Comparison of ENCODE assay signal across 38 cellular contexts in the genomic region with DNA sequence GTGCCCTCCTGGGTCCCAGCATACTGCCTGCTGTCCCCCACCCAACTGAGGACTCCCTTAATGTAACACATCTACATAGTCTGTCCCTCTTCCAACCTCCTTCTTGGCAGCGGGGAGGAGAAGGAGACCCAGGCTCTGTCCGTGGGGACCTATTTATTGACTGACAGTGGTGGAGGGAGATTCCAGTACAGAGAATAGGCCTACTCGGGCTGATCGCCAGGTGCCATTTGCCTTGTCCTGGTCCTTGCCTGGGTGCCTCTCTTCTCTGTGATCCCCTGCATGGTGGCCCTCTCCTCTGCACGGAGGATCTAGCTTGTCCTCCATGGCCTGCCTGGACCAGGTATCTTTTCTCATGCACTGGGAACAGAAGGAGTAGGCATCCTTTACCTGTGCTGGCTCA. TPM values are rescaled to one million over a fixed set of nuclear protein-coding genes. Genes with fewer than 3 reads are reported as not detected.
"Had no signal": no experiment of that assay in that cellular context is flagged by ENCODE, and none has a peak within 500 bp of the region (broad histone marks: within the 10 kb centered on the region; RNA-seq: fewer than 3 reads in every experiment).

No MANE protein-coding gene starts in this region.

- H3K9me3 Mint-ChIP-seq: activated CD4-positive, alpha-beta memory T cell treated with anti-CD3 and anti-CD28 coated beads for 36 hours; activated CD4-positive, alpha-beta T cell treated with anti-CD3 and anti-CD28 coated beads, Interleukin-2, amount 10 ng/mL, durations not matched to agents 24 days and 14 days; activated naive CD4-positive, alpha-beta T cell treated with anti-CD3 and anti-CD28 coated beads for 36 hours; activated naive CD4-positive, alpha-beta T cell treated with anti-CD3 and anti-CD28 coated beads, Interleukin-2, amount 50 U/mL, for 72 hours; activated naive CD8-positive, alpha-beta T cell treated with anti-CD3 and anti-CD28 coated beads, Interleukin-2, amount 10 ng/mL, durations not matched to agents 7 days and 5 days; activated T-cell treated with anti-CD3 and anti-CD28 coated beads, Interleukin-2, amount 50 U/mL, for 4 hours; activated T-helper 17 cell treated with anti-CD3 and anti-CD28 coated beads, Interleukin-2, amount 50 U/mL, for 72 hours; central memory CD8-positive, alpha-beta T cell; effector memory CD8-positive, alpha-beta T cell had no signal

- H3K4me3 ChIP-seq: ascending aorta, breast epithelium, cardiac muscle cell, esophagus squamous epithelium, gastroesophageal sphincter had no signal

- H3K27ac ChIP-seq: ascending aorta, breast epithelium, cardiac muscle cell, epithelial cell of prostate, esophagus squamous epithelium, gastroesophageal sphincter had no signal

- H3K4me1 ChIP-seq: breast epithelium had no signal

- H3K4me3 Mint-ChIP-seq: activated CD4-positive, alpha-beta memory T cell treated with anti-CD3 and anti-CD28 coated beads for 36 hours; activated CD4-positive, alpha-beta T cell treated with anti-CD3 and anti-CD28 coated beads for 36 hours; activated CD4-positive, alpha-beta T cell treated with anti-CD3 and anti-CD28 coated beads, Interleukin-2, amount 10 ng/mL, durations not matched to agents 24 days and 14 days; activated CD8-positive, alpha-beta memory T cell treated with anti-CD3 and anti-CD28 coated beads, Interleukin-2, amount 10 ng/mL, durations not matched to agents 7 days and 5 days; activated CD8-positive, alpha-beta T cell treated with anti-CD3 and anti-CD28 coated beads, Interleukin-2, amount 10 ng/mL, durations not matched to agents 7 days and 5 days; activated naive CD4-positive, alpha-beta T cell treated with anti-CD3 and anti-CD28 coated beads for 36 hours; activated naive CD8-positive, alpha-beta T cell treated with anti-CD3 and anti-CD28 coated beads, Interleukin-2, amount 10 ng/mL, durations not matched to agents 7 days and 5 days; activated T-cell treated with anti-CD3 and anti-CD28 coated beads, Interleukin-2, amount 50 U/mL, for 4 hours; activated T-helper 17 cell treated with anti-CD3 and anti-CD28 coated beads, Interleukin-2, amount 50 U/mL, for 72 hours; brain; central memory CD8-positive, alpha-beta T cell; effector memory CD8-positive, alpha-beta T cell had no signal

- H3K9me3 ChIP-seq: ascending aorta, breast epithelium, esophagus squamous epithelium, gastroesophageal sphincter had no signal

- FAIRE-seq: colon, endometrium, endothelial cell of umbilical vein had no signal

- H3K36me3 Mint-ChIP-seq: activated CD4-positive, alpha-beta memory T cell treated with anti-CD3 and anti-CD28 coated beads for 36 hours; activated CD8-positive, alpha-beta memory T cell treated with anti-CD3 and anti-CD28 coated beads, Interleukin-2, amount 10 ng/mL, durations not matched to agents 7 days and 5 days; activated naive CD4-positive, alpha-beta T cell treated with anti-CD3 and anti-CD28 coated beads, Interleukin-2, amount 50 U/mL, for 72 hours; activated naive CD8-positive, alpha-beta T cell treated with anti-CD3 and anti-CD28 coated beads, Interleukin-2, amount 10 ng/mL, durations not matched to agents 7 days and 5 days; brain had no signal

- H3K36me3 ChIP-seq: ascending aorta, breast epithelium, cardiac muscle cell, esophagus squamous epithelium, gastroesophageal sphincter had no signal

- H3K27me3 ChIP-seq: ascending aorta, breast epithelium had no signal

- DNase-seq: activated CD4-positive, alpha-beta memory T cell treated with anti-CD3 and anti-CD28 coated beads for 36 hours; activated CD4-positive, alpha-beta T cell treated with anti-CD3 and anti-CD28 coated beads for 36 hours; activated CD4-positive, alpha-beta T cell treated with anti-CD3 and anti-CD28 coated beads, Interleukin-2, amount 10 ng/mL, durations not matched to agents 24 days and 14 days; activated CD4-positive, CD25-positive, alpha-beta regulatory T cell; activated CD4-positive, CD25-positive, alpha-beta regulatory T cell treated with anti-CD3 and anti-CD28 coated beads, Interleukin-2, amount 50 U/mL, for 72 hours; activated CD8-positive, alpha-beta memory T cell treated with anti-CD3 and anti-CD28 coated beads, Interleukin-2, amount 10 ng/mL, durations not matched to agents 7 days and 5 days; activated CD8-positive, alpha-beta T cell treated with anti-CD3 and anti-CD28 coated beads, Interleukin-2, amount 10 ng/mL, durations not matched to agents 7 days and 5 days; activated effector memory CD4-positive, alpha-beta T cell treated with Interleukin-2 at 50 U/mL for 16 hours; activated gamma-delta T cell treated with Interleukin-2 at 50 U/mL for 16 hours; activated naive CD4-positive, alpha-beta T cell treated with anti-CD3 and anti-CD28 coated beads for 36 hours; activated naive CD8-positive, alpha-beta T cell treated with anti-CD3 and anti-CD28 coated beads, Interleukin-2, amount 10 ng/mL, durations not matched to agents 7 days and 5 days; activated T-cell treated with anti-CD3 and anti-CD28 coated beads, Interleukin-2, amount 50 U/mL, for 4 hours; cortex of kidney; dermis blood vessel endothelial cell; effector CD4-positive, alpha-beta T cell; effector memory CD8-positive, alpha-beta T cell; esophagus squamous epithelium; foreskin melanocyte; T-helper 2 cell had no signal

- H3K27ac Mint-ChIP-seq: activated CD4-positive, alpha-beta memory T cell treated with anti-CD3 and anti-CD28 coated beads for 36 hours; activated CD4-positive, alpha-beta T cell treated with anti-CD3 and anti-CD28 coated beads for 36 hours; activated CD4-positive, alpha-beta T cell treated with anti-CD3 and anti-CD28 coated beads, Interleukin-2, amount 10 ng/mL, durations not matched to agents 24 days and 14 days; activated CD8-positive, alpha-beta memory T cell treated with anti-CD3 and anti-CD28 coated beads, Interleukin-2, amount 10 ng/mL, durations not matched to agents 7 days and 5 days; activated CD8-positive, alpha-beta T cell treated with anti-CD3 and anti-CD28 coated beads, Interleukin-2, amount 10 ng/mL, durations not matched to agents 7 days and 5 days; activated naive CD4-positive, alpha-beta T cell treated with anti-CD3 and anti-CD28 coated beads for 36 hours; activated naive CD4-positive, alpha-beta T cell treated with anti-CD3 and anti-CD28 coated beads, Interleukin-2, amount 50 U/mL, for 72 hours; activated naive CD8-positive, alpha-beta T cell treated with anti-CD3 and anti-CD28 coated beads, Interleukin-2, amount 10 ng/mL, durations not matched to agents 7 days and 5 days; activated T-helper 17 cell treated with anti-CD3 and anti-CD28 coated beads, Interleukin-2, amount 50 U/mL, for 72 hours; brain; effector memory CD8-positive, alpha-beta T cell had no signal

- ATAC-seq: activated CD4-positive, alpha-beta T cell treated with anti-CD3 and anti-CD28 coated beads for 36 hours; activated CD8-positive, alpha-beta memory T cell treated with anti-CD3 and anti-CD28 coated beads, Interleukin-2, amount 10 ng/mL, durations not matched to agents 7 days and 5 days; activated CD8-positive, alpha-beta T cell treated with anti-CD3 and anti-CD28 coated beads, Interleukin-2, amount 10 ng/mL, durations not matched to agents 7 days and 5 days; activated naive CD4-positive, alpha-beta T cell treated with anti-CD3 and anti-CD28 coated beads, Interleukin-2, amount 50 U/mL, for 72 hours; activated T-cell treated with anti-CD3 and anti-CD28 coated beads, Interleukin-2, amount 50 U/mL, for 4 hours; activated T-helper 17 cell treated with anti-CD3 and anti-CD28 coated beads, Interleukin-2, amount 50 U/mL, for 72 hours; effector memory CD8-positive, alpha-beta T cell; gastroesophageal sphincter had no signal

RNA-seq across cellular contexts. Expression of gene GHRHR, which starts 17.0 kb away (rescaled TPM):
- total RNA-seq: activated CD4-positive, alpha-beta memory T cell treated with anti-CD3 and anti-CD28 coated beads for 36 hours; activated CD4-positive, alpha-beta T cell treated with anti-CD3 and anti-CD28 coated beads for 36 hours; activated CD4-positive, alpha-beta T cell treated with anti-CD3 and anti-CD28 coated beads, Interleukin-2, amount 10 ng/mL, durations not matched to agents 24 days and 14 days; activated CD8-positive, alpha-beta memory T cell treated with anti-CD3 and anti-CD28 coated beads for 36 hours; activated CD8-positive, alpha-beta memory T cell treated with anti-CD3 and anti-CD28 coated beads, Interleukin-2, amount 10 ng/mL, durations not matched to agents 7 days and 5 days; activated CD8-positive, alpha-beta T cell treated with anti-CD3 and anti-CD28 coated beads, Interleukin-2, amount 10 ng/mL, durations not matched to agents 7 days and 5 days; activated naive CD4-positive, alpha-beta T cell treated with anti-CD3 and anti-CD28 coated beads for 36 hours; activated naive CD4-positive, alpha-beta T cell treated with anti-CD3 and anti-CD28 coated beads, Interleukin-2, amount 50 U/mL, for 72 hours; activated naive CD8-positive, alpha-beta T cell treated with anti-CD3 and anti-CD28 coated beads, Interleukin-2, amount 10 ng/mL, durations not matched to agents 7 days and 5 days; activated T-cell treated with anti-CD3 and anti-CD28 coated beads, Interleukin-2, amount 50 U/mL, for 4 hours; activated T-helper 17 cell treated with anti-CD3 and anti-CD28 coated beads, Interleukin-2, amount 50 U/mL, for 72 hours; ascending aorta; breast epithelium; cardiac muscle cell; chondrocyte; dermis blood vessel endothelial cell; endothelial cell of umbilical vein; esophagus squamous epithelium; fibroblast of lung; fibroblast of villous mesenchyme; gastroesophageal sphincter; glomerular endothelial cell; T-helper 1 cell treated with Interleukin-12 subunit alpha and Interleukin-12 subunit beta and Interleukin-4 antibody, amounts not matched to agents 30 ng/mL and 1 ng/mL, for 36 hours had no signal
- polyA plus RNA-seq: cardiac muscle cell, endothelial cell of umbilical vein, esophagus, fibroblast of lung had no signal
